Comparison of ENCODE assay signal across 8 cellular contexts in genomic region chr11:67353317-67354313, GRCh38. TPM values are rescaled to one million over a fixed set of nuclear protein-coding genes. Genes with fewer than 3 reads are reported as not detected.
DNase-seq lines count a peak whose midpoint lies in the region; ATAC-seq, FAIRE-seq and TF ChIP-seq lines count a peak whose summit lies in the region.

TSS of gene POLD4 (minus strand) at chr11:67353546. CDS start at chr11:67353399, 147 bp downstream.

- H3K4me3 ChIP-seq in OCI-LY3 (ENCODE audit: low read length) (peak within 1 kb of the TSS; percentile 83), endothelial cell of umbilical vein (replicated peaks in 1 of 3; ENCODE audit: insufficient read depth in 1 of 3, low read depth in 1 of 3, low read length in 3 of 3) (peak within 1 kb of the TSS; percentile 19 to 76 (median 53))

- H3K79me2 ChIP-seq in OCI-LY3 (ENCODE audit: low read length) = peaks cover 30% of the 10 kb centered on the region
- peaks cover 4% of the 10 kb centered on the region for H3K79me2 ChIP-seq in endothelial cell of umbilical vein (ENCODE audit: control insufficient read depth, insufficient read depth, low read length)

- no peak within 1 kb of the TSS for H2AFZ ChIP-seq in OCI-LY3 (ENCODE audit: low read depth, low read length)
- peak within 1 kb of the TSS; percentile 8 for H2AFZ ChIP-seq in endothelial cell of umbilical vein (ENCODE audit: low read depth, low read length)

- H4K20me1 ChIP-seq in OCI-LY3 (ENCODE audit: insufficient read depth, low read length) (no peaks in the 10 kb centered on the region), endothelial cell of umbilical vein (replicated peaks; ENCODE audit: control insufficient read depth, extremely low read depth, insufficient read depth, low read length) (no peaks in the 10 kb centered on the region)

- peaks cover 79% of the 10 kb centered on the region for H3K4me1 ChIP-seq in OCI-LY3 (ENCODE audit: low read length)
- H3K4me1 ChIP-seq in endothelial cell of umbilical vein (ENCODE audit: control insufficient read depth, extremely low read depth, insufficient read depth, low read length) = peaks cover 47% of the 10 kb centered on the region

- H3K9me3 ChIP-seq in OCI-LY3 (ENCODE audit: insufficient read depth, low read length) (no peaks in the 10 kb centered on the region), endothelial cell of umbilical vein (replicated peaks; ENCODE audit: control insufficient read depth, insufficient read depth, low read length) (no peaks in the 10 kb centered on the region)

- CTCF ChIA-PET in endothelial cell of umbilical vein (lab: Charles Lee) = interaction anchor here (0.5 to 15.0 kb wide), 12 partner anchors 8 to 227 kb away, joined by 3 to 1051 read pairs (median 5); partner anchors contain the start of genes CLCF1, PPP1CA, RAD9A and SSH3

- peak; percentile 69 for ATAC-seq in GM21528 (IDR thresholded peaks at IDR 0.05; ENCODE audit: low FRiP score, unreplicated experiment)

- H3K4me2 ChIP-seq in OCI-LY3 (ENCODE audit: low read length) (peak within 1 kb of the TSS; percentile 97), endothelial cell of umbilical vein (ENCODE audit: insufficient read depth, low read length) (peak within 1 kb of the TSS; percentile 46)

- H3K9ac ChIP-seq in OCI-LY3 (ENCODE audit: low read length) (peak within 1 kb of the TSS; percentile 99), endothelial cell of umbilical vein (replicated peaks; ENCODE audit: extremely low read depth, insufficient read depth, low read length) (peak within 1 kb of the TSS; percentile 76)

- TF ChIP-seq CTCF in OCI-LY3 (IDR thresholded peaks at IDR 0.05; ENCODE audit: low read depth, low read length) = no peak
- TF ChIP-seq CTCF in endothelial cell of umbilical vein (IDR thresholded peaks at IDR 0.05; ENCODE audit: extremely low read depth in 1 of 2, insufficient read depth in 1 of 2, low read depth in 1 of 2, low read length in 2 of 2) = no peak

- H3K9me1 ChIP-seq in endothelial cell of umbilical vein (replicated peaks; ENCODE audit: control insufficient read depth, extremely low read depth, insufficient read depth, low read length) = no peaks in the 10 kb centered on the region

- intact Hi-C loops in endothelial cell of umbilical vein (cut with micrococcal nuclease) = loop anchor here (1.0 to 2.0 kb wide), 3 partner anchors 36 to 155 kb away; partner anchors contain the start of genes CDK2AP2 and TMEM134

- peak; percentile 95 for TF ChIP-seq POLR2A in endothelial cell of umbilical vein (IDR thresholded peaks at IDR 0.05; ENCODE audit: low read depth, low read length)

- dilution Hi-C loops in endothelial cell of umbilical vein (cut with MboI; ENCODE audit: extremely low pct_ligation_motif_present, low sequenced_read_pairs) = no loop called here

- H3K27ac ChIP-seq in OCI-LY3 (ENCODE audit: low read length) = peak within 1 kb of the TSS; percentile 98
- H3K27ac ChIP-seq in endothelial cell of umbilical vein (ENCODE audit: insufficient read depth, low read depth, low read length) = peak within 1 kb of the TSS; percentile 78

- H3K36me3 ChIP-seq in OCI-LY3 (replicated peaks; ENCODE audit: low read depth, low read length) (peaks cover 13% of the 10 kb centered on the region), endothelial cell of umbilical vein (ENCODE audit: control insufficient read depth in 2 of 2, extremely low read depth in 1 of 2, insufficient read depth in 2 of 2, low read length in 2 of 2) (no peaks in the 10 kb centered on the region)

- TSS peak; percentile 98 for BruUV-seq in endothelial cell of umbilical vein (replicated peaks; lab: Mats Ljungman, UMichigan)

- H3K27me3 ChIP-seq in OCI-LY3 (ENCODE audit: low read depth, low read length) = no peaks in the 10 kb centered on the region
- H3K27me3 ChIP-seq in endothelial cell of umbilical vein (ENCODE audit: control insufficient read depth in 2 of 2, insufficient read depth in 2 of 2, low read length in 2 of 2) = no peaks in the 10 kb centered on the region

- peak; percentile 92 for DNase-seq in DMS 273 (lab: John Stamatoyannopoulos, UW; ENCODE audit: unreplicated experiment)
- DNase-seq in HuH-7.5 (ENCODE audit: low spot score) = peak; percentile 100
- peak; percentile 96 for DNase-seq in activated CD8-positive, alpha-beta memory T cell treated with anti-CD3 and anti-CD28 coated beads, Interleukin-2, amount 50 U/mL, for 48 hours
- peak; percentile 97 for DNase-seq in endothelial cell of umbilical vein (ENCODE audit: low read depth, low spot score)
- DNase-seq in middle frontal gyrus (ENCODE audit: extremely low spot score, low spot score) = peak; percentile 83
- peak; percentile 93 to 94 for DNase-seq in stimulated activated CD8-positive, alpha-beta memory T cell treated with anti-CD3 and anti-CD28 coated beads, Interleukin-2, amount 100 ng/mL, for 1 hour (ENCODE audit: low read depth in 2 of 2)

- FAIRE-seq in endothelial cell of umbilical vein (lab: Jason Lieb, UNC) = peak; percentile 96

- POLR2A ChIA-PET in endothelial cell of umbilical vein (lab: Charles Lee) = interaction anchor here (0.5 to 1.8 kb wide), 5 partner anchors 16 to 230 kb away, joined by 3 to 5 read pairs (median 4); partner anchors contain the start of gene GSTP1

TF ChIP-seq in endothelial cell of umbilical vein, 7 proteins besides CTCF, POLR2A, EP300 and RAD21:
- TF ChIP-seq POLR2AphosphoS5 (IDR thresholded peaks at IDR 0.05; ENCODE audit: insufficient read depth, low read depth, low read length) = peak; percentile 81
- TF ChIP-seq MYC (IDR thresholded peaks at IDR 0.05; ENCODE audit: low read depth, low read length) = no peak

RNA-seq across cellular contexts. Expression of gene POLD4, which starts in this region (rescaled TPM):
- 50.1 and 66.9 TPM in 2 replicates for total RNA-seq in endothelial cell of umbilical vein
- polyA plus RNA-seq in endothelial cell of umbilical vein = 204 and 236 TPM in 2 replicates
- 136 and 153 TPM in 2 replicates for polyA plus RNA-seq in endothelial cell of umbilical vein (2011; cell fraction: cytosol; rRNA removed)
- polyA plus RNA-seq in endothelial cell of umbilical vein (2011; cell fraction: nucleus; rRNA removed) = 102 and 113 TPM in 2 replicates
- polyA plus RNA-seq in endothelial cell of umbilical vein (2012) = 113 and 160 TPM in 2 replicates
- polyA minus RNA-seq in endothelial cell of umbilical vein = 20.8 and 22.5 TPM in 2 replicates
- 9.0 TPM for polyA minus RNA-seq in endothelial cell of umbilical vein (2011; cell fraction: cytosol; rRNA and poly(A)+ RNA removed)
- polyA minus RNA-seq in endothelial cell of umbilical vein (2011; cell fraction: nucleus; rRNA and poly(A)+ RNA removed) = 16.3 and 23.4 TPM in 2 replicates

Comparison
In these comparisons a context has a peak if more than half of its experiments do, and no peak if none do; other contexts are left out.
1. Peak in every context shown above with its lines: DNase-seq, ATAC-seq, H3K4me3 ChIP-seq and H3K27ac ChIP-seq.